1 cellular context compared by ENCODE assay signal in genomic region chr12:94172973-94173372, GRCh38.
A peak's percentile ranks its signal among the peaks of the same experiment; 100 is the strongest.
TF ChIP-seq lines count a peak whose summit lies in the region.

No MANE protein-coding gene starts in this region.

TF ChIP-seq in HepG2, 621 proteins besides CTCF, POLR2A, EP300 and RAD21 (continued from another document):
- TF ChIP-seq ZNF770 (CRISPR knock-in tag; IDR thresholded peaks at IDR 0.05) (no peak), KDM2A (CRISPR knock-in tag; IDR thresholded peaks at IDR 0.05; ENCODE audit: borderline replicate concordance, low read depth) (no peak), ZSCAN20 (CRISPR knock-in tag; IDR thresholded peaks at IDR 0.05; ENCODE audit: borderline replicate concordance) (no peak), ZNF12 (CRISPR knock-in tag; IDR thresholded peaks at IDR 0.05) (peak; percentile 85), TOPORS (CRISPR knock-in tag; IDR thresholded peaks at IDR 0.05) (no peak), ZBTB20 (CRISPR knock-in tag; IDR thresholded peaks at IDR 0.05; ENCODE audit: borderline replicate concordance, low read depth) (peak; percentile 99), NBN (conservative IDR thresholded peaks at IDR 0.05) (no peak), POLR2AphosphoS2 (IDR thresholded peaks at IDR 0.05; ENCODE audit: low read depth, low read length) (no peak), ZNF629 (CRISPR knock-in tag; conservative IDR thresholded peaks at IDR 0.05) (no peak), YEATS4 (CRISPR knock-in tag; IDR thresholded peaks at IDR 0.05; ENCODE audit: borderline replicate concordance) (no peak)
